Comparison of ENCODE assay signal across 24 cellular contexts in the genomic region with DNA sequence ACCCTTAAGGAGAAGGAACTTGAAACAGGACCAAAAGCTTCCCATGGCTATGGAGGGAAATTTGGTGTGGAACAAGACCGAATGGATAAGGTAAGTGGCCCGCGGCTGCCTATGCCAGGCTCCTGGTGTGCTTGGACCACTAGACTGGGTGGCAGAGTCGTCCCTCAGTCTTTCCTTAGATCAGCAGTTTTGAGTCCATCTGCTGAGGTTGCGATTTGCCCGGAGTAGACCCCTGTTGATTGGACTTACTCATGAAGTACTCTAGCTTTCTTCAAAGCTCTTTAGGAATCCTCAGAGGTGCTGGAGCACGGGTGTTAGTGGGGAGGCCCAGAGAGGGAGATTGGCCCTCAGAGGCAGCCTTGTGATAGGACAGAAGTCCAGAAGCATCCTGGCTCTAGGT. TPM values are rescaled to one million over a fixed set of nuclear protein-coding genes. Genes with fewer than 3 reads are reported as not detected.
DNase-seq lines count a peak whose midpoint lies in the region; ATAC-seq, FAIRE-seq and TF ChIP-seq lines count a peak whose summit lies in the region.
"Had no signal": no experiment of that assay in that cellular context is flagged by ENCODE, and none has a peak within 500 bp of the region (broad histone marks: within the 10 kb centered on the region; RNA-seq: fewer than 3 reads in every experiment).

No MANE protein-coding gene starts in this region.

- WGBS in heart left ventricle, 4 donors = 87 to 90% (median 88%) methylated on average over 7 of the region's 7 CpGs
- WGBS in HepG2 (ENCODE audit: low lambda C conversion rate) = 98% methylated on average over 4 of the region's 7 CpGs
- WGBS in right lobe of liver (ENCODE audit: insufficient coverage, low coverage, low lambda C conversion rate, missing lambda C conversion rate) = 90% methylated on average over 2 of the region's 7 CpGs

- H2AFZ ChIP-seq in HepG2 (ENCODE audit: low read length) (no peak overlapping the region), osteoblast (ENCODE audit: low read length) (no peak overlapping the region)

- TF ChIP-seq RAD21 in HepG2 (CRISPR knock-in tag; IDR thresholded peaks at IDR 0.05) = no peak

- TF ChIP-seq EP300 in HepG2 (IDR thresholded peaks at IDR 0.05; ENCODE audit: low read depth in 2 of 2, low read length in 2 of 2) (no peak), HepG2 (CRISPR knock-in tag; IDR thresholded peaks at IDR 0.05; ENCODE audit: borderline replicate concordance) (no peak)

- no peak overlapping the region for H3K9ac ChIP-seq in HepG2 (ENCODE audit: insufficient read depth, low read depth, low read length)
- H3K9ac ChIP-seq: BLaER1 treated with 17β-estradiol and CSF1 and Interleukin-3, amounts not matched to agents 10 nM and 100 nM had no signal

- H3K4me2 ChIP-seq in HepG2 (ENCODE audit: low read depth, low read length) = no peak overlapping the region
- no peak overlapping the region for H3K4me2 ChIP-seq in osteoblast (ENCODE audit: insufficient read depth, low read length)
- H3K4me2 ChIP-seq: BLaER1 treated with 17β-estradiol and CSF1 and Interleukin-3, amounts not matched to agents 10 nM and 100 nM had no signal

- no peak for TF ChIP-seq CTCF in heart left ventricle (IDR thresholded peaks at IDR 0.05)
- TF ChIP-seq CTCF in HepG2 (CRISPR knock-in tag; IDR thresholded peaks at IDR 0.05) = no peak
- no peak for TF ChIP-seq CTCF in right lobe of liver (IDR thresholded peaks at IDR 0.05)
- TF ChIP-seq CTCF in osteoblast (IDR thresholded peaks at IDR 0.05; ENCODE audit: extremely low read depth, low read depth, low read length) = no peak

- no peak overlapping the region for H3K4me3 ChIP-seq in heart left ventricle
- H3K4me3 ChIP-seq in HepG2 (replicated peaks in 1 of 3; ENCODE audit: insufficient read depth in 1 of 3, low read depth in 2 of 3, low read length in 3 of 3) = no peak overlapping the region
- H3K4me3 ChIP-seq in right lobe of liver = no peak overlapping the region
- no peak overlapping the region for H3K4me3 ChIP-seq in osteoblast (ENCODE audit: insufficient read depth, low read length)
- H3K4me3 ChIP-seq: BLaER1 treated with 17β-estradiol and CSF1 and Interleukin-3, amounts not matched to agents 10 nM and 100 nM; GM12878; HAP-1 had no signal

- H3K79me2 ChIP-seq in HepG2 (ENCODE audit: insufficient read depth, low read length) (peaks cover 7% of the 10 kb centered on the region), osteoblast (ENCODE audit: insufficient read depth, low read length) (peaks cover 78% of the 10 kb centered on the region)

- POLR2A ChIA-PET in HepG2 (lab: Yijun Ruan, JAX) = no interaction called here

- CTCF ChIA-PET in HepG2 (lab: Yijun Ruan, JAX; ENCODE audit: low intra/inter-chr PET ratio, low total read pairs) = no interaction called here

- no peak for FAIRE-seq in HepG2 (lab: Jason Lieb, UNC)
- FAIRE-seq: A204.1, D721Med, GM12878, H54 had no signal

- ATAC-seq in heart left ventricle = no peak
- no peak for ATAC-seq in left ventricle myocardium superior
- ATAC-seq in HepG2 = no peak
- ATAC-seq in right lobe of liver = no peak
- ATAC-seq in GM18519 (IDR thresholded peaks at IDR 0.05; ENCODE audit: low FRiP score, unreplicated experiment) = no peak
- ATAC-seq: GM12878 had no signal

- peaks cover 6 to 99% (median 94%) of the 10 kb centered on the region in 9 donors for H3K36me3 ChIP-seq in heart left ventricle
- H3K36me3 ChIP-seq in HepG2 (replicated peaks in 1 of 2; ENCODE audit: control insufficient read depth in 1 of 2, insufficient read depth in 2 of 2, low read length in 2 of 2) = peaks cover 53 to 93% of the 10 kb centered on the region in 2 experiments
- peaks cover 0 to 75% (median 33%) of the 10 kb centered on the region in 4 donors for H3K36me3 ChIP-seq in right lobe of liver
- H3K36me3 ChIP-seq in osteoblast (ENCODE audit: insufficient read depth, low read length) = peaks cover 91% of the 10 kb centered on the region
- H3K36me3 ChIP-seq: BLaER1 treated with 17β-estradiol and CSF1 and Interleukin-3, amounts not matched to agents 10 nM and 100 nM had no signal

- TF ChIP-seq POLR2A in heart left ventricle (IDR thresholded peaks at IDR 0.05) (no peak), HepG2 (IDR thresholded peaks at IDR 0.05; ENCODE audit: insufficient read depth in 1 of 2, low read depth in 2 of 2, low read length in 2 of 2) (no peak), right lobe of liver (IDR thresholded peaks at IDR 0.05) (no peak)

- H3K4me1 ChIP-seq in heart left ventricle (peaks cover 0 to 61% (median 12%) of the 10 kb centered on the region in 12 donors), HepG2 (ENCODE audit: insufficient read depth, low read length) (no peaks in the 10 kb centered on the region), right lobe of liver (peaks cover 0 to 3% (median 0%) of the 10 kb centered on the region in 4 donors), osteoblast (ENCODE audit: insufficient read depth, low read length) (peaks cover 2% of the 10 kb centered on the region)
- H3K4me1 ChIP-seq: BE2C, HAP-1 had no signal

- intact Hi-C loops in heart left ventricle (cut with DNase I) = loop anchor here in 1 of 10 donors (2.0 kb wide), 1 partner anchor 77 kb away; no protein-coding TSS in a partner anchor
- intact Hi-C loops in left ventricle myocardium superior (cut with micrococcal nuclease) = no loop called here
- intact Hi-C loops in HepG2 (cut with micrococcal nuclease; ENCODE audit: unreplicated experiment) = no loop called here
- intact Hi-C loops in right lobe of liver (cut with DNase I) = no loop called here

- H3K27me3 ChIP-seq in heart left ventricle (peaks cover 0 to 52% (median 0%) of the 10 kb centered on the region in 9 donors), HepG2 (ENCODE audit: control insufficient read depth in 1 of 2, insufficient read depth in 2 of 2, low read length in 2 of 2) (no peaks in the 10 kb centered on the region), right lobe of liver (no peaks in the 10 kb centered on the region), osteoblast (ENCODE audit: insufficient read depth, low read length) (no peaks in the 10 kb centered on the region)
- H3K27me3 ChIP-seq: BE2C had no signal

- H3K27ac ChIP-seq in heart left ventricle = peak overlapping the region in 11 of 12 donors; percentile 25 to 83 (median 47)
- H3K27ac ChIP-seq in HepG2 (ENCODE audit: extremely low read length, insufficient read depth, low read length) = no peak overlapping the region
- no peak overlapping the region for H3K27ac ChIP-seq in right lobe of liver
- no peak overlapping the region for H3K27ac ChIP-seq in osteoblast (ENCODE audit: low read depth, low read length)
- H3K27ac ChIP-seq: 22Rv1; BLaER1 treated with 17β-estradiol and CSF1 and Interleukin-3, amounts not matched to agents 10 nM and 100 nM had no signal

- DNase-seq in heart left ventricle (no peak), left ventricle myocardium superior (no peak), HepG2 (ENCODE audit: low spot score) (no peak), right lobe of liver (no peak), osteoblast (ENCODE audit: insufficient read length, low spot score, missing footprints) (peak; percentile 35)
- DNase-seq: ACHN; AML-193; BE2C; CD4-positive, alpha-beta T cell; CD8-positive, alpha-beta memory T cell; DMS 273 treated with DMSO at 0.1 percent for 48 hours; DMS79; EL; GDM1; GOT3; HFFc6 had no signal

- in situ Hi-C loops in HepG2 (cut with HindIII; ENCODE audit: extremely low pct_ligation_motif_present, low pct_unique_long_range_greater_than_20kb) = no loop called here

- peaks cover 7% of the 10 kb centered on the region; the same call in 1 of the 2 replicates for H4K20me1 ChIP-seq in HepG2 (ENCODE audit: insufficient read depth, low read length)
- H4K20me1 ChIP-seq in osteoblast (ENCODE audit: insufficient read depth, low read length) = peaks cover 69% of the 10 kb centered on the region

- H3K9me3 ChIP-seq in heart left ventricle (no peaks in the 10 kb centered on the region), HepG2 (ENCODE audit: low read length) (no peaks in the 10 kb centered on the region), right lobe of liver (no peaks in the 10 kb centered on the region), osteoblast (ENCODE audit: low read depth, low read length) (no peaks in the 10 kb centered on the region)
- H3K9me3 ChIP-seq: BE2C; BLaER1 treated with 17β-estradiol and CSF1 and Interleukin-3, amounts not matched to agents 10 nM and 100 nM; HAP-1 had no signal

- BruUV-seq in HepG2 (replicated peaks; lab: Mats Ljungman, UMichigan) = no TSS peak

RNA-seq across cellular contexts. Expression of gene CTTN, which starts 11.5 kb away (rescaled TPM):
- 100 to 1,000 TPM; 109 to 186 (median 143) TPM for total RNA-seq in heart left ventricle
- polyA plus RNA-seq in heart left ventricle = 100 to 1,000 TPM in 1 of 2 donors, 10 to 100 TPM in 1; 77.3 to 100 TPM
- 169 TPM for total RNA-seq in left ventricle myocardium superior
- total RNA-seq in HepG2 (2016; rRNA removed; fragmentation: Illumina TruSeq; extraction: Trizol) = 83.4 and 114 TPM in 2 replicates
- 24.8 and 25.9 TPM in 2 replicates for total RNA-seq in HepG2 (2016; cell fraction: cytosol; rRNA removed; fragmentation: Illumina TruSeq; extraction: Trizol; ENCODE audit: low read depth)
- 73.1 and 116 TPM in 2 replicates for total RNA-seq in HepG2 (2016; cell fraction: insoluble cytoplasmic fraction; rRNA removed; fragmentation: Illumina TruSeq; extraction: Trizol)
- 32.0 and 33.7 TPM in 2 replicates for total RNA-seq in HepG2 (2016; cell fraction: membrane; rRNA removed; fragmentation: Illumina TruSeq; extraction: Trizol)
- total RNA-seq in HepG2 (2016; cell fraction: nucleus; rRNA removed; fragmentation: Illumina TruSeq; extraction: Trizol) = 137 and 150 TPM in 2 replicates
- polyA plus RNA-seq in HepG2 (2011; rRNA removed) = 84.4 and 113 TPM in 2 replicates
- polyA plus RNA-seq in HepG2 (2011; cell fraction: cytosol; rRNA removed) = 33.9 and 36.5 TPM in 2 replicates
- 750 and 779 TPM in 2 replicates for polyA plus RNA-seq in HepG2 (2011; cell fraction: nucleus; rRNA removed)
- 108 and 143 TPM in 2 replicates for polyA plus RNA-seq in HepG2 (2012)
- 12.3 and 19.6 TPM in 2 replicates for polyA plus RNA-seq in HepG2 (2016; cell fraction: cytosol; fragmentation: Illumina TruSeq; extraction: Trizol; ENCODE audit: low read depth)
- 66.5 and 76.4 TPM in 2 replicates for polyA plus RNA-seq in HepG2 (2016; cell fraction: insoluble cytoplasmic fraction; fragmentation: Illumina TruSeq; extraction: Trizol; ENCODE audit: low read depth)
- 13.0 and 13.5 TPM in 2 replicates for polyA plus RNA-seq in HepG2 (2016; cell fraction: membrane; fragmentation: Illumina TruSeq; extraction: Trizol; ENCODE audit: low read depth)
- polyA plus RNA-seq in HepG2 (2016; cell fraction: nucleus; fragmentation: Illumina TruSeq; extraction: Trizol; ENCODE audit: insufficient read depth, low read depth) = 282 and 310 TPM in 2 replicates
- 87.3 and 152 TPM in 2 replicates for polyA minus RNA-seq in HepG2 (2011; rRNA and poly(A)+ RNA removed; ENCODE audit: low replicate concordance)
- polyA minus RNA-seq in HepG2 (2011; cell fraction: cytosol; rRNA and poly(A)+ RNA removed) = 29.2 and 32.4 TPM in 2 replicates
- polyA minus RNA-seq in HepG2 (2011; cell fraction: nucleus; rRNA and poly(A)+ RNA removed) = 286 and 330 TPM in 2 replicates
- total RNA-seq in right lobe of liver = 10 to 100 TPM; 63.6 to 90.8 (median 78.5) TPM
- 426 and 429 TPM in 2 replicates for total RNA-seq in osteoblast
- polyA plus RNA-seq: CD8-positive, alpha-beta memory T cell had no signal

Comparison
In these comparisons a context has a peak if more than half of its experiments do, and no peak if none do; other contexts are left out.
1. H3K27ac ChIP-seq: peak in heart left ventricle (11 of 12); none in HepG2 (single experiment), right lobe of liver (0 of 3) and osteoblast (single experiment).